Comparison of ENCODE assay signal across 8 cellular contexts in the genomic region with DNA sequence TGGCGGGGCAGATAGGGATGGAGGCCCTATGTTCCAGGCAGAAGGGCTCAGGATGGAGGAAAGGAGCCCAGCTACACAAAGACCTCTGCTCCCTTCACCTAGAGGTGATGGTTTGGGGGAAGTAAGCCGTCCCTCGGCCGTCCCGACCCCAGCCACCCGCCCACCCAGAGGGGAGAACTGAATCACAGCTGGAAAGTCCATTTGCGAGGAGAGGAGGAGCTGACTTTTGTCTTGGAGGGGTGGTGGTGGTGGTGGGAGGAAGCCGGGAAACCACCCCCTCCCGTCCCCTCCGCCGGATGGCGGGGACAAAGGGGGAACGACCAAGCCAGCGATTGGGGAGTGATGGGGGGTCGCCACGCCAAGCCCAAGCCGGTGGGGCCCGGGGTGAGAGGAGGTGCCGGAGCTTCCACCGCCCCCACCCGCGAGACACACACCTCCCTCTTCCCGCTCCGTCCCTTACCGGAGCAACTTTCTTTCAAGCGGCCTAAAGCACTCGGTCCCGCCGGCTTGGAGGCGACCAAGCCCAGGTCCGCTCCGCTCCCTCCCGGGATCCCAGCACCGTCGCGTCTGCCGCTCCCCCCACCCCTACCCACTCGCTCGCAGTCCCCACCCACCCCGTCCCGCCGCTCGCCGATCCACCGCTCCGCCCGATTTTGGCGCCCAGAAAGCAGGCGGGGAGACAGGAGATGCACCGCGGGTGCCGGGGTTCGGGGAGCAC. TPM values are rescaled to one million over a fixed set of nuclear protein-coding genes. Genes with fewer than 3 reads are reported as not detected.
DNase-seq lines count a peak whose midpoint lies in the region; ATAC-seq and TF ChIP-seq lines count a peak whose summit lies in the region.

No MANE protein-coding gene starts in this region.

- peak overlapping the region; percentile 78 for H3K4me3 ChIP-seq in SJSA1
- H3K4me3 ChIP-seq in ascending aorta, result peak overlapping the region; percentile 72 to 89
- H3K4me3 ChIP-seq in iPS-18c (ENCODE audit: insufficient read depth, low read depth, low read length), result peak overlapping the region; percentile 94

- H3K4me1 ChIP-seq in SJSA1 (replicated peaks), result peaks cover 73% of the 10 kb centered on the region
- peaks cover 36 to 56% of the 10 kb centered on the region in 2 donors for H3K4me1 ChIP-seq in ascending aorta

- H3K36me3 ChIP-seq in SJSA1 (peaks cover 28% of the 10 kb centered on the region), ascending aorta (peaks cover 0 to 4% of the 10 kb centered on the region in 2 donors)

- peak; percentile 53 for DNase-seq in NCI-H1092 treated with DMSO at 0.1 percent for 48 hours (lab: John Stamatoyannopoulos, UW)
- no peak for DNase-seq in NCI-H1092 (lab: John Stamatoyannopoulos, UW)
- DNase-seq in SJSA1 (ENCODE audit: low read depth in 1 of 2, low spot score in 2 of 2), result peak in 1 of 2 experiments; percentile 46
- DNase-seq in ascending aorta (ENCODE audit: low spot score in 2 of 2), result peak in 1 of 2 donors; percentile 74
- DNase-seq in stimulated activated CD4-positive, alpha-beta T cell treated with anti-CD3 and anti-CD28 coated beads, Interleukin-12 subunit alpha, Interleukin-12 subunit beta, amount 100 ng/mL, for 48 hours (ENCODE audit: low read depth in 2 of 3, low spot score in 1 of 3), result peak; percentile 51 to 63 (median 63)
- no peak for DNase-seq in NCI-H510A treated with DMSO at 0.1 percent for 48 hours (lab: John Stamatoyannopoulos, UW)

- TF ChIP-seq CTCF in ascending aorta (IDR thresholded peaks at IDR 0.05), result no peak

- intact Hi-C loops in ascending aorta (cut with DNase I), result no loop called here

- H3K27ac ChIP-seq in SJSA1, result peak overlapping the region; percentile 81
- peak overlapping the region; percentile 94 to 98 for H3K27ac ChIP-seq in ascending aorta

- H3K27me3 ChIP-seq in SJSA1 (replicated peaks), result no peaks in the 10 kb centered on the region
- no peaks in the 10 kb centered on the region for H3K27me3 ChIP-seq in ascending aorta

- ATAC-seq in GM21576 (IDR thresholded peaks at IDR 0.05; ENCODE audit: unreplicated experiment), result no peak

- no peaks in the 10 kb centered on the region for H3K9me3 ChIP-seq in SJSA1 (replicated peaks)
- no peaks in the 10 kb centered on the region for H3K9me3 ChIP-seq in ascending aorta
- H3K9me3 ChIP-seq in iPS-18c (ENCODE audit: control insufficient read depth, insufficient read depth, low read length), result no peaks in the 10 kb centered on the region

RNA-seq across cellular contexts. Expression of gene ARHGEF2, which starts 0.6 kb away (rescaled TPM):
- total RNA-seq in SJSA1 (2014; rRNA removed; shearing (Covaris generic)), result 49.8 and 81.1 TPM in 2 replicates
- 169 TPM for total RNA-seq in ascending aorta

RNA-seq across cellular contexts. Expression of gene RXFP4, which starts 36.3 kb away (rescaled TPM):
- total RNA-seq in SJSA1 (2014; rRNA removed; shearing (Covaris generic)), result not detected in 2 replicates
- total RNA-seq in ascending aorta, result not detected

RNA-seq across cellular contexts. Expression of gene SSR2, which starts 43.0 kb away (rescaled TPM):
- total RNA-seq in SJSA1 (2014; rRNA removed; shearing (Covaris generic)), result 507 and 546 TPM in 2 replicates
- total RNA-seq in ascending aorta, result 103 TPM

RNA-seq across cellular contexts. Expression of gene KHDC4, which starts 43.6 kb away (rescaled TPM):
- 31.5 and 63.9 TPM in 2 replicates for total RNA-seq in SJSA1 (2014; rRNA removed; shearing (Covaris generic))
- 101 TPM for total RNA-seq in ascending aorta

Comparison
In these comparisons a context has a peak if more than half of its experiments do, and no peak if none do; other contexts are left out.
1. DNase-seq: peak in NCI-H1092 treated with DMSO at 0.1 percent for 48 hours (single experiment) and stimulated activated CD4-positive, alpha-beta T cell treated with anti-CD3 and anti-CD28 coated beads, Interleukin-12 subunit alpha, Interleukin-12 subunit beta, amount 100 ng/mL, for 48 hours (3 of 3); none in NCI-H1092 (single experiment) and NCI-H510A treated with DMSO at 0.1 percent for 48 hours (single experiment).
2. Peak in every context shown above with its lines, with median percentiles within 50 percentile points of each other: H3K4me3 ChIP-seq.